In the genomic region with DNA sequence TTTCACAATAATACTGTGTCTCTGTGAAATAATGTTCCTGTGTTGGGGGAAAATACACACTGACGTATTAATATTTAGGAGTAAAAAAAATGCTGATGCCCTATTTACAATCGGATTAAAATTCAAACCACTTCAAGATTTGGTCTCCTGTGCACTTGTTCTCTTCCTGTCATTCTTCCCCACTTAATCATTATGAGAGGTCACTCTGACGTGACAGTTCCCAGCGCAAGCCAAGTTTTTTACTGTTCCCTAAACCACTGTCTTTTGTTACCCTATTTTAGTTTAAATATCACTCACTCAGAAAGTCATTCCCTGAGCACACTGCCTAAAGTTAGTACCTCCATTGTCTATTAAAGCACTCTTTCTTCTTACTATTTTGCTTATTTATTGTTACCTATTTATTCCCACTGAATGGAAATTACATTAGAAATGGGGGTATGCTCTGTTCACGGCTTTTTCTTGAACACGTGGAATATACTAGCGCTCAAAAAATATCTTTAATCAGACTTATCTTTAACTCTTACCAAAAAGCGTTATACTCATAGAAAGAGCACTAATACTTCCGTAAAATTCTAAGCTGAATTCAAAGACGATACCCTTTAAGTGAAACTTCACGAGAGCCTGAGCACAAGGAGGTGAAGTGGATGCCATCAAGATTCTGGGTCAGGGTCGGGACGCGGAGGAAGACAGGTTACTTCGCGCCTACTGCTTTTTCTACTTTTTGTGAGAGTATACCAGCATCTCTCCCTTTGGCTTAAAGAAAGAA, we compare ENCODE assay signal across 8 cellular contexts. TPM values are rescaled to one million over a fixed set of nuclear protein-coding genes. Genes with fewer than 3 reads are reported as not detected.
A peak's percentile ranks its signal among the peaks of the same experiment; 100 is the strongest.
DNase-seq lines count a peak whose midpoint lies in the region; ATAC-seq lines count a peak whose summit lies in the region.

No MANE protein-coding gene starts in this region.

- no peaks in the 10 kb centered on the region for H3K36me3 ChIP-seq in skeletal muscle satellite cell (ENCODE audit: insufficient read depth, low read length)

- H3K9me3 ChIP-seq in right cardiac atrium (ENCODE audit: control insufficient read depth, low read length) (no peaks in the 10 kb centered on the region), skeletal muscle satellite cell (replicated peaks; ENCODE audit: low read length) (no peaks in the 10 kb centered on the region)

- peak overlapping the region; percentile 81 for H3K9ac ChIP-seq in skeletal muscle satellite cell (ENCODE audit: low read depth, low read length)

- H3K27ac ChIP-seq in right cardiac atrium (ENCODE audit: low read length): peak overlapping the region; percentile 73

- peak; percentile 9 for DNase-seq in stimulated activated CD8-positive, alpha-beta memory T cell treated with anti-CD3 and anti-CD28 coated beads, Interleukin-15, amount 100 ng/mL, for 1 hour (ENCODE audit: low read depth)
- no peak for DNase-seq in stimulated activated CD8-positive, alpha-beta memory T cell treated with anti-CD3 and anti-CD28 coated beads, Interleukin-4, amount 100 ng/mL, for 48 hours
- peak; percentile 75 for DNase-seq in NCI-H2029 treated with DMSO at 0.1 percent for 48 hours (lab: John Stamatoyannopoulos, UW)
- DNase-seq in right cardiac atrium: peak in 1 of 3 donors; percentile 10
- DNase-seq in stimulated activated naive CD4-positive, alpha-beta T cell treated with Interleukin-2 at 50 U/mL for 16 hours (lab: John Stamatoyannopoulos, UW): no peak

- H3K4me3 Mint-ChIP-seq in activated T-helper 17 cell treated with anti-CD3 and anti-CD28 coated beads, Interleukin-2, amount 50 U/mL, for 72 hours: peak overlapping the region; percentile 96

- peaks cover 42% of the 10 kb centered on the region for H3K36me3 Mint-ChIP-seq in activated T-helper 17 cell treated with anti-CD3 and anti-CD28 coated beads, Interleukin-2, amount 50 U/mL, for 72 hours (ENCODE audit: low read depth)

- H3K4me2 ChIP-seq in skeletal muscle satellite cell (ENCODE audit: low read length): peak overlapping the region; percentile 81

- H3K27me3 Mint-ChIP-seq in activated T-helper 17 cell treated with anti-CD3 and anti-CD28 coated beads, Interleukin-2, amount 50 U/mL, for 72 hours: no peaks in the 10 kb centered on the region

- H3K4me3 ChIP-seq in right cardiac atrium (ENCODE audit: low read length): peak overlapping the region; percentile 84
- peak overlapping the region; percentile 81 for H3K4me3 ChIP-seq in skeletal muscle satellite cell (ENCODE audit: low read length)

- peaks cover 29% of the 10 kb centered on the region for H3K4me1 Mint-ChIP-seq in activated T-helper 17 cell treated with anti-CD3 and anti-CD28 coated beads, Interleukin-2, amount 50 U/mL, for 72 hours

- H3K4me1 ChIP-seq in right cardiac atrium (ENCODE audit: control insufficient read depth, insufficient read depth, low read length) (peaks cover 1% of the 10 kb centered on the region), skeletal muscle satellite cell (ENCODE audit: control insufficient read depth, insufficient read depth, low read length) (peaks cover 18% of the 10 kb centered on the region)

- ATAC-seq in HG02870 (IDR thresholded peaks at IDR 0.05; ENCODE audit: unreplicated experiment) (peak; percentile 31), right cardiac atrium (peak; percentile 46 to 49)
- peak; percentile 43 for ATAC-seq in activated T-helper 17 cell treated with anti-CD3 and anti-CD28 coated beads, Interleukin-2, amount 50 U/mL, for 72 hours (replicated peaks)

- H3K9me3 Mint-ChIP-seq in activated T-helper 17 cell treated with anti-CD3 and anti-CD28 coated beads, Interleukin-2, amount 50 U/mL, for 72 hours: no peaks in the 10 kb centered on the region

- no peaks in the 10 kb centered on the region for H3K27me3 ChIP-seq in right cardiac atrium (ENCODE audit: control insufficient read depth, insufficient read depth)
- H3K27me3 ChIP-seq in skeletal muscle satellite cell (ENCODE audit: control insufficient read depth, insufficient read depth, low read length): no peaks in the 10 kb centered on the region

- intact Hi-C loops in right cardiac atrium (cut with DNase I): loop anchor here in 2 of 4 donors (10.0 kb wide), 1 partner anchor 51 kb away; a partner anchor contains a TSS

- peak overlapping the region; percentile 98 for H3K27ac Mint-ChIP-seq in activated T-helper 17 cell treated with anti-CD3 and anti-CD28 coated beads, Interleukin-2, amount 50 U/mL, for 72 hours

- WGBS in right cardiac atrium: under 1% methylated on average over 16 of the region's 16 CpGs

RNA-seq across cellular contexts. Expression of a gene that starts 0.7 kb away (rescaled TPM):
- total RNA-seq in activated T-helper 17 cell treated with anti-CD3 and anti-CD28 coated beads, Interleukin-2, amount 50 U/mL, for 72 hours: 100 to 1,000 TPM; 190 to 352 TPM
- 100 to 1,000 TPM; 112 to 147 (median 124) TPM for total RNA-seq in right cardiac atrium
- 159 TPM for polyA plus RNA-seq in right cardiac atrium
- 130 and 155 TPM in 2 replicates for total RNA-seq in skeletal muscle satellite cell (2012; rRNA removed)

RNA-seq across cellular contexts. Expression of a gene that starts 44.0 kb away (rescaled TPM):
- 10 to 100 TPM; 33.4 to 37.0 TPM for total RNA-seq in activated T-helper 17 cell treated with anti-CD3 and anti-CD28 coated beads, Interleukin-2, amount 50 U/mL, for 72 hours
- total RNA-seq in right cardiac atrium: 10 to 100 TPM; 71.3 to 80.1 (median 74.3) TPM
- polyA plus RNA-seq in right cardiac atrium: 130 TPM
- total RNA-seq in skeletal muscle satellite cell (2012; rRNA removed): 41.8 and 53.5 TPM in 2 replicates

RNA-seq across cellular contexts. Expression of a gene that starts 54.4 kb away (rescaled TPM):
- 10 to 100 TPM; 31.2 to 40.8 TPM for total RNA-seq in activated T-helper 17 cell treated with anti-CD3 and anti-CD28 coated beads, Interleukin-2, amount 50 U/mL, for 72 hours
- total RNA-seq in right cardiac atrium: 10 to 100 TPM; 17.1 to 26.1 (median 18.1) TPM
- polyA plus RNA-seq in right cardiac atrium: 8.3 TPM
- total RNA-seq in skeletal muscle satellite cell (2012; rRNA removed): 4.8 and 5.0 TPM in 2 replicates

Comparison
In these comparisons a context has a peak if more than half of its experiments do, and no peak if none do; other contexts are left out.
1. DNase-seq: peak in stimulated activated CD8-positive, alpha-beta memory T cell treated with anti-CD3 and anti-CD28 coated beads, Interleukin-15, amount 100 ng/mL, for 1 hour (single experiment) and NCI-H2029 treated with DMSO at 0.1 percent for 48 hours (single experiment); none in stimulated activated CD8-positive, alpha-beta memory T cell treated with anti-CD3 and anti-CD28 coated beads, Interleukin-4, amount 100 ng/mL, for 48 hours (single experiment) and stimulated activated naive CD4-positive, alpha-beta T cell treated with Interleukin-2 at 50 U/mL for 16 hours (single experiment).
2. Peak in every context shown above with its lines, with median percentiles within 50 percentile points of each other: ATAC-seq.